Comparison of ENCODE assay signal across 13 cellular contexts in the genomic region with DNA sequence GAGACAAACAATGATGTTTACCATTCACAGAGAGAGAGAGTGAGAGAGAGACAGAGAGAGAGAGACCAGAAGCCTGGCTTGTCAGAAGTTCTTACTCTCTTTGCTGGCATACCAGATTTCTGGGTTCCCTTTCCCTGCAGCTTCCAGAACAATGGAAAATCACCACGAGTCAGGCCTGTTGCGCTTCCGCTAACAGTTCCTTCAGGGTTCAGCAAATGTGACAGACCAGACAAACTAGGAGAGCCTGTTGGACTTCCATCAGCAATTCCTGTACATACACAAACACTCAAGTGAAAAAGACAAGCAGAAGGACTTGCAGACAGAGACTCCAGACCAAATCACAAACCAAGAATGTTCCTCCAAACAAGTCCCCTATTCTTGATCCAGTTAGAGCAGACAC. TPM values are rescaled to one million over a fixed set of nuclear protein-coding genes. Genes with fewer than 3 reads are reported as not detected.
"Had no signal": no experiment of that assay in that cellular context is flagged by ENCODE, and none has a peak within 500 bp of the region (broad histone marks: within the 10 kb centered on the region; RNA-seq: fewer than 3 reads in every experiment).

No MANE protein-coding gene starts in this region.

RNA-seq across cellular contexts. Expression of a gene that starts 6.1 kb away (rescaled TPM):
- total RNA-seq: activated B cell treated with CpG ODN at 0.5 μM for 24 hours; activated CD4-positive, alpha-beta memory T cell treated with anti-CD3 and anti-CD28 coated beads for 36 hours; activated CD8-positive, alpha-beta memory T cell treated with anti-CD3 and anti-CD28 coated beads for 36 hours; activated CD8-positive, alpha-beta T cell treated with anti-CD3 and anti-CD28 coated beads for 36 hours; activated naive CD4-positive, alpha-beta T cell treated with anti-CD3 and anti-CD28 coated beads for 36 hours; activated naive CD8-positive, alpha-beta T cell treated with anti-CD3 and anti-CD28 coated beads for 36 hours; activated T-cell treated with anti-CD3 and anti-CD28 coated beads, Interleukin-2, amount 50 U/mL, for 4 hours; activated T-cell treated with anti-CD3 and anti-CD28 coated beads, Interleukin-2, amount 50 U/mL, for 72 hours; activated T-helper 17 cell treated with anti-CD3 and anti-CD28 coated beads, Interleukin-2, amount 50 U/mL, for 72 hours; astrocyte; body of pancreas; cardiac muscle cell had no signal
- polyA plus RNA-seq: aorta, cardiac muscle cell had no signal

RNA-seq across cellular contexts. Expression of a gene that starts 7.3 kb away (rescaled TPM):
- total RNA-seq: activated B cell treated with CpG ODN at 0.5 μM for 24 hours; activated CD8-positive, alpha-beta memory T cell treated with anti-CD3 and anti-CD28 coated beads for 36 hours; activated CD8-positive, alpha-beta T cell treated with anti-CD3 and anti-CD28 coated beads for 36 hours; activated naive CD4-positive, alpha-beta T cell treated with anti-CD3 and anti-CD28 coated beads for 36 hours; activated naive CD8-positive, alpha-beta T cell treated with anti-CD3 and anti-CD28 coated beads for 36 hours; activated T-cell treated with anti-CD3 and anti-CD28 coated beads, Interleukin-2, amount 50 U/mL, for 4 hours; activated T-cell treated with anti-CD3 and anti-CD28 coated beads, Interleukin-2, amount 50 U/mL, for 72 hours; activated T-helper 17 cell treated with anti-CD3 and anti-CD28 coated beads, Interleukin-2, amount 50 U/mL, for 72 hours; astrocyte; cardiac muscle cell had no signal
- polyA plus RNA-seq: aorta, cardiac muscle cell had no signal

RNA-seq across cellular contexts. Expression of a gene that starts 21.4 kb away (rescaled TPM):
- total RNA-seq: activated B cell treated with CpG ODN at 0.5 μM for 24 hours, astrocyte, cardiac muscle cell had no signal
- polyA plus RNA-seq: aorta, cardiac muscle cell had no signal
